1 cellular context compared by ENCODE assay signal in the genomic region with DNA sequence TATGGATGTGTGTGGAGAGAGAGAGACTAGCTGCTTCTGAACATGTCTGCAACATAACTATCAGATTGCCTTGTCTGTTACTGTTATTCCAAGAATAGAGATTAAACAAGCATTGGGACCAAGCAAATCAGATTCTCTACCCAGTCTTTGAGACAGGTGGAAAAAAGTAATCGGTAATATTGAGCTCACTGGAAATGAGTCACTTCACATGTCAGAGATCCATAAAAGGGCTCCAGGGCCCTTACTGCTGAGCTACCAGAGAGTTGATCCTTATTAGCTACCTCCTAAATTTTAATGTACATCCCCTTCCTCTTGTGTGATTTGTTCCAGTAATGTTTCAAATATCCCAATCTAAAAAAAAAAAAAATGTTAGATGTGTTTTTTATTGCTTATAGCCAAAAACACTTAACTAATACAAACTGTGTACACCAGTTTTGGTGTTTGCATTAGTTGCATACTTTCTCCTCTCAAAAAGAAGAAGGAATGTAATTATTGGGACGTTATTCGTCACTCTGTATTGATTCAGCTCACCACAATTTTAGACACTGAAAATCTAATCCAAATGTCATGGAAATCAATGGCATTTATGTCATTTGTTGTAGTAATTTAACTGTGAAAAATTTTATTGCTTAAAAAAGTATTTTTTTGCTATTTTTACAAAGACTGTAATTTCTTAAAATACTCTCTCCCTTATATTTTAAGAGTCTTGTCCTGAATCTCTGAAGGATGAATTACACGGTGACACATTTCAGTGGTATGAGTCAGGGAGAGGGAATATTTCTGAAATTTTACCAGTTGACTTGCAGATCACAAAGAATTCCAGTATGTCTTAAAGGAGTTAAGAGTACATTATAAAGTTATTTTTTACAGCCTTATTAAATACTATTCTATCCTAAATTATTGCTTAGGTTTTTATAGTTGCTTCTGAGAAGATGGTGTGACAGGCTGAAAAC.
TF ChIP-seq lines count a peak whose summit lies in the region.

No MANE protein-coding gene starts in this region.

TF ChIP-seq in IMR-90, 13 proteins besides CTCF, POLR2A, EP300 and RAD21 (continued from another document):
- TF ChIP-seq, protein P1, sequence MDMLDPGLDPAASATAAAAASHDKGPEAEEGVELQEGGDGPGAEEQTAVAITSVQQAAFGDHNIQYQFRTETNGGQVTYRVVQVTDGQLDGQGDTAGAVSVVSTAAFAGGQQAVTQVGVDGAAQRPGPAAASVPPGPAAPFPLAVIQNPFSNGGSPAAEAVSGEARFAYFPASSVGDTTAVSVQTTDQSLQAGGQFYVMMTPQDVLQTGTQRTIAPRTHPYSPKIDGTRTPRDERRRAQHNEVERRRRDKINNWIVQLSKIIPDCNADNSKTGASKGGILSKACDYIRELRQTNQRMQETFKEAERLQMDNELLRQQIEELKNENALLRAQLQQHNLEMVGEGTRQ (IDR thresholded peaks at IDR 0.05; ENCODE audit: low read depth, low read length) = no peak
- no peak for TF ChIP-seq SMC3 (IDR thresholded peaks at IDR 0.05; ENCODE audit: low read depth, low read length)
